1 cellular context compared by ENCODE assay signal in genomic region chr10:3811331-3811870, GRCh38.
TF ChIP-seq lines count a peak whose summit lies in the region.

No MANE protein-coding gene starts in this region.

TF ChIP-seq in GM12878, 131 proteins besides CTCF, POLR2A, EP300 and RAD21 (continued from another document and continues in another):
- TF ChIP-seq, protein P1, sequence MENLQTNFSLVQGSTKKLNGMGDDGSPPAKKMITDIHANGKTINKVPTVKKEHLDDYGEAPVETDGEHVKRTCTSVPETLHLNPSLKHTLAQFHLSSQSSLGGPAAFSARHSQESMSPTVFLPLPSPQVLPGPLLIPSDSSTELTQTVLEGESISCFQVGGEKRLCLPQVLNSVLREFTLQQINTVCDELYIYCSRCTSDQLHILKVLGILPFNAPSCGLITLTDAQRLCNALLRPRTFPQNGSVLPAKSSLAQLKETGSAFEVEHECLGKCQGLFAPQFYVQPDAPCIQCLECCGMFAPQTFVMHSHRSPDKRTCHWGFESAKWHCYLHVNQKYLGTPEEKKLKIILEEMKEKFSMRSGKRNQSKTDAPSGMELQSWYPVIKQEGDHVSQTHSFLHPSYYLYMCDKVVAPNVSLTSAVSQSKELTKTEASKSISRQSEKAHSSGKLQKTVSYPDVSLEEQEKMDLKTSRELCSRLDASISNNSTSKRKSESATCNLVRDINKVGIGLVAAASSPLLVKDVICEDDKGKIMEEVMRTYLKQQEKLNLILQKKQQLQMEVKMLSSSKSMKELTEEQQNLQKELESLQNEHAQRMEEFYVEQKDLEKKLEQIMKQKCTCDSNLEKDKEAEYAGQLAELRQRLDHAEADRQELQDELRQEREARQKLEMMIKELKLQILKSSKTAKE (IDR thresholded peaks at IDR 0.05; ENCODE audit: low read depth, poor library complexity, severe bottlenecking): peak; percentile 79
- TF ChIP-seq PML (IDR thresholded peaks at IDR 0.05; ENCODE audit: low read length) (0 out of 2 replicates have a peak, but pooled peaks have one; percentile 41), EED (IDR thresholded peaks at IDR 0.05; ENCODE audit: low read depth) (peak; percentile 96), STAT3 (IDR thresholded peaks at IDR 0.05; ENCODE audit: low read depth, low read length) (0 out of 2 replicates have a peak, but pooled peaks have one; percentile 52), HDGF (IDR thresholded peaks at IDR 0.05) (no peak), CEBPZ (IDR thresholded peaks at IDR 0.05; ENCODE audit: low read depth, low read length) (no peak), SMAD5 (IDR thresholded peaks at IDR 0.05; ENCODE audit: low read depth) (no peak), KAT2A (conservative IDR thresholded peaks at IDR 0.05; ENCODE audit: control insufficient read depth, low read depth, low read length) (no peak), MTA3 (IDR thresholded peaks at IDR 0.05; ENCODE audit: borderline replicate concordance, low read length) (no peak), CEBPB (IDR thresholded peaks at IDR 0.05; ENCODE audit: borderline replicate concordance in 1 of 2, low read depth in 2 of 2, low read length in 2 of 2) (no peak), ZBED1 (IDR thresholded peaks at IDR 0.05; ENCODE audit: borderline replicate concordance) (0 out of 2 replicates have a peak, but pooled peaks have one; percentile 49), NBN (IDR thresholded peaks at IDR 0.05) (peak; percentile 67; the same call in 1 of the 2 replicates), USF2 (IDR thresholded peaks at IDR 0.05; ENCODE audit: borderline replicate concordance, low read depth, low read length) (no peak), CBFB (IDR thresholded peaks at IDR 0.05; ENCODE audit: low read depth) (0 out of 2 replicates have a peak, but pooled peaks have one; percentile 46), POLR2AphosphoS2 (IDR thresholded peaks at IDR 0.05; ENCODE audit: low read depth, low read length) (no peak), CHD4 (IDR thresholded peaks at IDR 0.05) (0 out of 2 replicates have a peak, but pooled peaks have one; percentile 4), NFXL1 (IDR thresholded peaks at IDR 0.05; ENCODE audit: borderline replicate concordance) (no peak), ATF3 (IDR thresholded peaks at IDR 0.05; ENCODE audit: borderline replicate concordance, extremely low read depth, low read depth, low read length) (no peak), PRDM15 (CRISPR knock-in tag; IDR thresholded peaks at IDR 0.05) (no peak), CHD2 (IDR thresholded peaks at IDR 0.05; ENCODE audit: borderline replicate concordance, low read depth, low read length) (peak; percentile 57; the same call in 1 of the 2 replicates), YY1 (IDR thresholded peaks at IDR 0.05; ENCODE audit: low read depth, low read length) (peak; percentile 73; the same call in 1 of the 2 replicates), TAF1 (IDR thresholded peaks at IDR 0.05; ENCODE audit: borderline replicate concordance, low read depth, low read length) (peak; percentile 63; the same call in 1 of the 2 replicates), POU2F2 (IDR thresholded peaks at IDR 0.05; ENCODE audit: borderline replicate concordance, low read depth, low read length) (peak; percentile 80; the same call in 1 of the 3 replicates), PAX8 (IDR thresholded peaks at IDR 0.05) (no peak), ZBTB40 (IDR thresholded peaks at IDR 0.05; ENCODE audit: borderline replicate concordance) (no peak), RFX5 (IDR thresholded peaks at IDR 0.05; ENCODE audit: low read depth, low read length) (no peak), ATF7 (IDR thresholded peaks at IDR 0.05; ENCODE audit: low read depth) (peak; percentile 88), MTA2 (IDR thresholded peaks at IDR 0.05; ENCODE audit: low read depth) (peak; percentile 68), JUNB (IDR thresholded peaks at IDR 0.05) (peak; percentile 76), SRF (IDR thresholded peaks at IDR 0.05; ENCODE audit: low read depth in 2 of 2, low read length in 2 of 2) (no peak), NR2C2 (IDR thresholded peaks at IDR 0.05; ENCODE audit: borderline replicate concordance, control insufficient read depth, insufficient read length, low read depth) (no peak), SREBF1 (IDR thresholded peaks at IDR 0.05; ENCODE audit: low read length) (no peak), BCL3 (IDR thresholded peaks at IDR 0.05; ENCODE audit: borderline replicate concordance, insufficient read depth, low read depth, low read length, poor library complexity, severe bottlenecking) (peak; percentile 67), USF1 (IDR thresholded peaks at IDR 0.05; ENCODE audit: borderline replicate concordance, extremely low read length, insufficient read depth, low read depth, low read length) (no peak), CREB1 (IDR thresholded peaks at IDR 0.05; ENCODE audit: low read depth) (peak; percentile 58; the same call in 1 of the 2 replicates), GATAD2B (conservative IDR thresholded peaks at IDR 0.05; ENCODE audit: low read depth) (no peak), BMI1 (IDR thresholded peaks at IDR 0.05; ENCODE audit: borderline replicate concordance) (no peak), RAD51 (IDR thresholded peaks at IDR 0.05) (no peak), EGR1 (IDR thresholded peaks at IDR 0.05; ENCODE audit: borderline replicate concordance in 1 of 2, low read depth in 2 of 2, low read length in 2 of 2) (no peak), CHD1 (IDR thresholded peaks at IDR 0.05; ENCODE audit: low read depth, low read length) (no peak), KDM1A (IDR thresholded peaks at IDR 0.05; ENCODE audit: borderline replicate concordance) (no peak), LARP7 (IDR thresholded peaks at IDR 0.05) (no peak), ZNF207 (IDR thresholded peaks at IDR 0.05; ENCODE audit: borderline replicate concordance) (no peak), RCOR1 (conservative IDR thresholded peaks at IDR 0.05; ENCODE audit: low read depth, low read length) (no peak)
- TF ChIP-seq, protein P2, sequence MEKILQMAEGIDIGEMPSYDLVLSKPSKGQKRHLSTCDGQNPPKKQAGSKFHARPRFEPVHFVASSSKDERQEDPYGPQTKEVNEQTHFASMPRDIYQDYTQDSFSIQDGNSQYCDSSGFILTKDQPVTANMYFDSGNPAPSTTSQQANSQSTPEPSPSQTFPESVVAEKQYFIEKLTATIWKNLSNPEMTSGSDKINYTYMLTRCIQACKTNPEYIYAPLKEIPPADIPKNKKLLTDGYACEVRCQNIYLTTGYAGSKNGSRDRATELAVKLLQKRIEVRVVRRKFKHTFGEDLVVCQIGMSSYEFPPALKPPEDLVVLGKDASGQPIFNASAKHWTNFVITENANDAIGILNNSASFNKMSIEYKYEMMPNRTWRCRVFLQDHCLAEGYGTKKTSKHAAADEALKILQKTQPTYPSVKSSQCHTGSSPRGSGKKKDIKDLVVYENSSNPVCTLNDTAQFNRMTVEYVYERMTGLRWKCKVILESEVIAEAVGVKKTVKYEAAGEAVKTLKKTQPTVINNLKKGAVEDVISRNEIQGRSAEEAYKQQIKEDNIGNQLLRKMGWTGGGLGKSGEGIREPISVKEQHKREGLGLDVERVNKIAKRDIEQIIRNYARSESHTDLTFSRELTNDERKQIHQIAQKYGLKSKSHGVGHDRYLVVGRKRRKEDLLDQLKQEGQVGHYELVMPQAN (conservative IDR thresholded peaks at IDR 0.05): no peak
